In the genomic region with DNA sequence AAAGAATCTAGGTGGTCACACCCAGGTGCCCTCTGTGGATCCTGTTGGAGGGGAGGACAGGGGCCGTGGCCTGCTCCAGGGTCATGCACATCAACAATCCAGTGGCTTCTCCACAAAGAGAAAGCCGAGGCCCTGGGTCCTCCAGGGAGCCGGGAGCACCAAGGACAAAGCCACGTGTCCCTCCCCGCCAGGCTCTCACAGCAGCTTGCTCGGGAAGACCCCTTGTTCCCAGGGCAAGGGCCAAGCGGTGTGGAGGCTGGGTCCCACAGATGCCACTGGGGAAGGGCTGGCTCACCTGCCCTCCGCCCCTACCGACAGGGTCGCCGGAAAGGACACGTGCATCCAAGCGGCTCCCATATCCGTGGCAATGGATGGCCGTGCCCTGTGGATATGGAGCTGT, we compare ENCODE assay signal across 18 cellular contexts.
"Had no signal": no experiment of that assay in that cellular context is flagged by ENCODE, and none has a peak within 500 bp of the region (broad histone marks: within the 10 kb centered on the region; RNA-seq: fewer than 3 reads in every experiment).

No MANE protein-coding gene starts in this region.

- H3K36me3 ChIP-seq: heart left ventricle had no signal

- H3K4me3 Mint-ChIP-seq: activated CD4-positive, alpha-beta memory T cell treated with anti-CD3 and anti-CD28 coated beads, Interleukin-2, amount 10 ng/mL, durations not matched to agents 7 days and 5 days; activated CD4-positive, alpha-beta T cell treated with anti-CD3 and anti-CD28 coated beads, Interleukin-2, amount 10 ng/mL, durations not matched to agents 24 days and 14 days; activated naive CD8-positive, alpha-beta T cell; activated T-cell treated with anti-CD3 and anti-CD28 coated beads, Interleukin-2, amount 50 U/mL, for 72 hours; mesothelial cell of epicardium; nephron had no signal

- H3K27ac Mint-ChIP-seq: activated CD4-positive, alpha-beta memory T cell treated with anti-CD3 and anti-CD28 coated beads, Interleukin-2, amount 10 ng/mL, durations not matched to agents 7 days and 5 days; activated CD4-positive, alpha-beta T cell treated with anti-CD3 and anti-CD28 coated beads, Interleukin-2, amount 10 ng/mL, durations not matched to agents 24 days and 14 days; activated naive CD8-positive, alpha-beta T cell; activated T-cell treated with anti-CD3 and anti-CD28 coated beads, Interleukin-2, amount 50 U/mL, for 72 hours; mesothelial cell of epicardium; nephron had no signal

- DNase-seq: activated CD4-positive, alpha-beta memory T cell treated with anti-CD3 and anti-CD28 coated beads, Interleukin-2, amount 10 ng/mL, durations not matched to agents 7 days and 5 days; activated CD4-positive, alpha-beta T cell treated with anti-CD3 and anti-CD28 coated beads, Interleukin-2, amount 10 ng/mL, durations not matched to agents 24 days and 14 days; activated gamma-delta T cell treated with Interleukin-2 at 50 U/mL for 16 hours; activated T-cell treated with anti-CD3 and anti-CD28 coated beads, Interleukin-2, amount 50 U/mL, for 72 hours; amniotic stem cell; islet precursor cell; mammary epithelial cell; nucleus accumbens; stimulated activated CD4-positive, alpha-beta T cell treated with anti-CD3 and anti-CD28 coated beads, Interleukin-4, amount 100 ng/mL, for 24 hours; stimulated activated naive CD8-positive, alpha-beta T cell treated with anti-CD3 and anti-CD28 coated beads, Interleukin-15, Interleukin-2, amounts not matched to agents 100 U/mL and 50 U/mL, for 24 hours had no signal

- H3K4me3 ChIP-seq: heart left ventricle had no signal

- H3K36me3 Mint-ChIP-seq: activated naive CD8-positive, alpha-beta T cell; mesothelial cell of epicardium had no signal

- H3K27me3 Mint-ChIP-seq: activated CD4-positive, alpha-beta memory T cell treated with anti-CD3 and anti-CD28 coated beads, Interleukin-2, amount 10 ng/mL, durations not matched to agents 7 days and 5 days; activated CD4-positive, alpha-beta T cell treated with anti-CD3 and anti-CD28 coated beads, Interleukin-2, amount 10 ng/mL, durations not matched to agents 24 days and 14 days had no signal

- H3K9me3 ChIP-seq: heart left ventricle had no signal

- H3K27me3 ChIP-seq: heart left ventricle had no signal

- H3K27ac ChIP-seq: epithelial cell of prostate, heart left ventricle had no signal

- H3K9me3 Mint-ChIP-seq: activated CD4-positive, alpha-beta memory T cell treated with anti-CD3 and anti-CD28 coated beads, Interleukin-2, amount 10 ng/mL, durations not matched to agents 7 days and 5 days; activated CD4-positive, alpha-beta T cell treated with anti-CD3 and anti-CD28 coated beads, Interleukin-2, amount 10 ng/mL, durations not matched to agents 24 days and 14 days; activated T-cell treated with anti-CD3 and anti-CD28 coated beads, Interleukin-2, amount 50 U/mL, for 72 hours; nephron had no signal

- ATAC-seq: activated CD4-positive, CD25-positive, alpha-beta regulatory T cell treated with anti-CD3 and anti-CD28 coated beads, Interleukin-2, amount 50 U/mL, for 24 hours; activated T-cell treated with anti-CD3 and anti-CD28 coated beads, Interleukin-2, amount 50 U/mL, for 72 hours; heart left ventricle; left lobe of liver; SK-N-SH treated with all-trans-retinoic acid at 6 μM for 48 hours; stimulated activated naive CD8-positive, alpha-beta T cell treated with anti-CD3 and anti-CD28 coated beads, Interleukin-15, Interleukin-2, amounts not matched to agents 100 U/mL and 50 U/mL, for 24 hours had no signal

- H3K4me1 Mint-ChIP-seq: activated CD4-positive, alpha-beta memory T cell treated with anti-CD3 and anti-CD28 coated beads, Interleukin-2, amount 10 ng/mL, durations not matched to agents 7 days and 5 days; activated CD4-positive, alpha-beta T cell treated with anti-CD3 and anti-CD28 coated beads, Interleukin-2, amount 10 ng/mL, durations not matched to agents 24 days and 14 days; mesothelial cell of epicardium had no signal
